18 cellular contexts compared by ENCODE assay signal in the genomic region with DNA sequence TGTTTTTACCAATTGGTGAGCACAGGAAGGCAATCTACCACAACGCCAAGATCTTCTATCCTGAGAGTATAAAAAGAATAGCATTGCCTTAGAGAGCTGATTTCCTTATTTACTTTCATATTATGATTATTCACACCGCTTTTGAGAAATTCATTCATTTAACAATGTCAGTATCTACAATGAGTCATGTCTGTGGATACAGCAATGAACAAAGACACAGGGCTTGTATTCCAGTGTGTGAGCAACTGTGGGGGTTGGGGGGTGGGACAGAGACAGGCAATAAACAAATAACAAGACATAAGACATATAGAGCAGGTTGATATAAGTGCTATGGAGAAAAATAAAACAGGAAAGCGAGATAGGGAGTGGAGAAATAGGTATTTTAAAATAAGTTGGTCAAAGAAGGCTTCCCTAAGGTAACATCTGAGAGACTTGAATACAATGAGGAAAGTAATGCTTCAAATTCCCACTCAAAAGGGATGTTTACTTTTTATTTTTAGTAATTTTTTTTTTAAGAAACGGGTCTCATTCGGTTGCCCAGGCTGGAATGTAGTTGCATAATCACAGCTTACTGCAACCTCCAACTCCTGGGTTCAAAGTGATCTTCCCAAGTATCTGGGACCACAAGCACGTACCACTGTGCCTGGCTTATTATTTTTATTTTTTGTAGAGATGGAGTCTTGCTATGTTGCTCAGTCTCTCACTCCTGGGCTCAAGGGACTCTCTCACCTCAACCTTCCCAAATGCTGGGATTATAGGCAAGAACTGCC. TPM values are rescaled to one million over a fixed set of nuclear protein-coding genes. Genes with fewer than 3 reads are reported as not detected.
DNase-seq lines count a peak whose midpoint lies in the region; TF ChIP-seq lines count a peak whose summit lies in the region.
"Had no signal": no experiment of that assay in that cellular context is flagged by ENCODE, and none has a peak within 500 bp of the region (broad histone marks: within the 10 kb centered on the region; RNA-seq: fewer than 3 reads in every experiment).

No MANE protein-coding gene starts in this region.

- H3K27ac ChIP-seq in suprapubic skin (no peak overlapping the region), WERI-Rb-1 (no peak overlapping the region)
- H3K27ac ChIP-seq: BLaER1 treated with 17β-estradiol and CSF1 and Interleukin-3, amounts not matched to agents 10 nM and 100 nM; esophagus muscularis mucosa; hepatocyte; thoracic aorta had no signal

- no peaks in the 10 kb centered on the region for H3K9me3 ChIP-seq in adipocyte (ENCODE audit: control insufficient read depth, low read length)
- no peaks in the 10 kb centered on the region for H3K9me3 ChIP-seq in suprapubic skin
- H3K9me3 ChIP-seq in WERI-Rb-1 (ENCODE audit: severe bottlenecking), result no peaks in the 10 kb centered on the region
- H3K9me3 ChIP-seq: BLaER1 treated with 17β-estradiol and CSF1 and Interleukin-3, amounts not matched to agents 10 nM and 100 nM; esophagus muscularis mucosa; thoracic aorta had no signal

- TF ChIP-seq CTCF in fibroblast of pulmonary artery (IDR thresholded peaks at IDR 0.05; ENCODE audit: low read length, missing control alignments), result no peak
- no peak for TF ChIP-seq CTCF in suprapubic skin (IDR thresholded peaks at IDR 0.05)
- no peak for TF ChIP-seq CTCF in WERI-Rb-1 (IDR thresholded peaks at IDR 0.05; ENCODE audit: low read depth, low read length)

- TF ChIP-seq POLR2A in suprapubic skin (IDR thresholded peaks at IDR 0.05), result no peak

- H3K4me3 ChIP-seq in adipocyte (ENCODE audit: low read length), result no peak overlapping the region
- H3K4me3 ChIP-seq in fibroblast of pulmonary artery (replicated peaks; ENCODE audit: low read depth, low read length), result no peak overlapping the region
- H3K4me3 ChIP-seq in suprapubic skin, result no peak overlapping the region
- no peak overlapping the region for H3K4me3 ChIP-seq in WERI-Rb-1 (ENCODE audit: low read depth, low read length)
- H3K4me3 ChIP-seq: BLaER1 treated with 17β-estradiol and CSF1 and Interleukin-3, amounts not matched to agents 10 nM and 100 nM; esophagus muscularis mucosa; hepatocyte; thoracic aorta had no signal

- H3K4me1 ChIP-seq in adipocyte (ENCODE audit: control insufficient read depth, insufficient read depth, low read length) (peaks cover 11% of the 10 kb centered on the region), suprapubic skin (no peaks in the 10 kb centered on the region)
- H3K4me1 ChIP-seq: BLaER1 treated with 17β-estradiol and CSF1 and Interleukin-3, amounts not matched to agents 10 nM and 100 nM; esophagus muscularis mucosa had no signal

- TF ChIP-seq EP300 in suprapubic skin (IDR thresholded peaks at IDR 0.05), result no peak

- WGBS in suprapubic skin, result 66% methylated on average over 6 of the region's 6 CpGs

- DNase-seq in HPDE6-E6E7 (ENCODE audit: extremely low spot score) (peak; percentile 81), adipocyte (ENCODE audit: low read depth) (peak; percentile 14), fibroblast of pulmonary artery (ENCODE audit: low read depth) (peak; percentile 58), renal cortical epithelial cell (ENCODE audit: low read depth) (peak; percentile 43), suprapubic skin (ENCODE audit: low spot score in 2 of 2) (no peak), WERI-Rb-1 (no peak)
- DNase-seq in activated T-cell treated with anti-CD3 and anti-CD28 coated beads, Interleukin-2, amount 50 U/mL, for 48 hours, result no peak
- DNase-seq in stimulated activated CD4-positive, alpha-beta T cell treated with anti-CD3 and anti-CD28 coated beads, Interleukin-4, amount 100 ng/mL, for 1 hour, result no peak
- DNase-seq: activated naive CD4-positive, alpha-beta T cell treated with anti-CD3 and anti-CD28 coated beads, Interleukin-2, amount 50 U/mL, for 16 hours; DMS79; NCI-H1694 treated with DMSO at 0.1 percent for 48 hours; NCI-H345; RPMI8226; stimulated activated CD4-positive, alpha-beta T cell treated with anti-CD3 and anti-CD28 coated beads, Interleukin-12 subunit alpha, Interleukin-12 subunit beta, amount 100 ng/mL, for 4 hours had no signal

- H3K27me3 ChIP-seq in adipocyte (replicated peaks; ENCODE audit: control insufficient read depth, insufficient read depth, low read length) (no peaks in the 10 kb centered on the region), suprapubic skin (no peaks in the 10 kb centered on the region), WERI-Rb-1 (ENCODE audit: insufficient read depth, low read depth, severe bottlenecking) (no peaks in the 10 kb centered on the region)
- H3K27me3 ChIP-seq: BLaER1 treated with 17β-estradiol and CSF1 and Interleukin-3, amounts not matched to agents 10 nM and 100 nM; esophagus muscularis mucosa; hepatocyte had no signal

- no peak overlapping the region for H3K9ac ChIP-seq in adipocyte (ENCODE audit: low read length)
- H3K9ac ChIP-seq: BLaER1 treated with 17β-estradiol and CSF1 and Interleukin-3, amounts not matched to agents 10 nM and 100 nM had no signal

- H3K36me3 ChIP-seq in adipocyte (ENCODE audit: control insufficient read depth, insufficient read depth, low read length, severe bottlenecking), result peaks cover 68% of the 10 kb centered on the region
- peaks cover 72% of the 10 kb centered on the region for H3K36me3 ChIP-seq in suprapubic skin
- H3K36me3 ChIP-seq in WERI-Rb-1, result peaks cover 49% of the 10 kb centered on the region

RNA-seq across cellular contexts. Expression of a gene that starts 45.7 kb away (rescaled TPM):
- total RNA-seq in renal cortical epithelial cell (1.0 and 3.3 TPM in 2 replicates), suprapubic skin (1 to 10 TPM in 3 of 4 donors, under 1 TPM in 1; 0.83 to 2.3 (median 1.4) TPM)

RNA-seq across cellular contexts. Expression of a gene that starts 45.9 kb away (rescaled TPM):
- total RNA-seq in renal cortical epithelial cell, result 23.8 and 66.6 TPM in 2 replicates
- 10 to 100 TPM; 25.8 to 44.8 (median 31.9) TPM for total RNA-seq in suprapubic skin

Comparison
In these comparisons a context has a peak if more than half of its experiments do, and no peak if none do; other contexts are left out.
1. DNase-seq: peak in HPDE6-E6E7 (single experiment), adipocyte (single experiment), fibroblast of pulmonary artery (single experiment) and renal cortical epithelial cell (single experiment); none in suprapubic skin (0 of 2), WERI-Rb-1 (single experiment), activated T-cell treated with anti-CD3 and anti-CD28 coated beads, Interleukin-2, amount 50 U/mL, for 48 hours (0 of 2) and stimulated activated CD4-positive, alpha-beta T cell treated with anti-CD3 and anti-CD28 coated beads, Interleukin-4, amount 100 ng/mL, for 1 hour (single experiment).